ENCODE assay signal across 1 cellular context in the genomic region with DNA sequence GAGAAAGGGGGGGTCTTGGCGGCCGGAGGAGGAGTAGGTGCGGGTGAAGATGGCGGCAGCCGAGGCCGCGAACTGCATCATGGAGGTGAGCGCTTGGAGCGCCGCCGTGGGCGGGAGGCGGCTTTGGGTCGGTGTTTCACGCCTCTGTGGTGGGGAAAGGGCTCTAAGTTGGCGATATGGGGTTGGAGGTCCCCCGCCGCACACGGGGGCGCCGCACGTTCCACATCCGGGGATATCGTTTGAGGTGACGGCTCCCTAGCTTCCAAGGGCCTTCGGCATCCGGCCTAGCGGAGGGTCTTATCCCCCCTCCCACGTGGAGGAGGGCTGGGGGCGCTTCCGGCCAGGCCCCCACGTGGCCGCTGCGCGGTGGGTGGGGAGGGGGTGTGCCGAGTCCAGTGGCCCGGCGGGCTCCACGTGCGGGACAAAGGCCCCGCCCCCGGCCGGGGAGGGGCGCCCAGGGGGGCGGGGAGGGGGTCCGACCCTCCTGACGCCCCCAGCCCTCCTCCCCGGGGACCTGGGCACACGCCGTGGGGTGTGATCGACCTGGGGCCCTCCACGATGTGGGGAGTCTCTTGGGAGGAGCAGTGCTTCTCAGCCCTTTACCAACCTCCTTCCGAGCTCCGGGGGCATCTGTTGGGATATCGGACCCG.
TF ChIP-seq lines count a peak whose summit lies in the region.

A gene (plus strand): TSS at position 40 of the 650 bp plus-strand sequence. CDS start 10 bp downstream, at position 50.

TF ChIP-seq in HepG2, 621 proteins besides CTCF, POLR2A, EP300 and RAD21 (continued from another document and continues in another):
- TF ChIP-seq, protein P1, sequence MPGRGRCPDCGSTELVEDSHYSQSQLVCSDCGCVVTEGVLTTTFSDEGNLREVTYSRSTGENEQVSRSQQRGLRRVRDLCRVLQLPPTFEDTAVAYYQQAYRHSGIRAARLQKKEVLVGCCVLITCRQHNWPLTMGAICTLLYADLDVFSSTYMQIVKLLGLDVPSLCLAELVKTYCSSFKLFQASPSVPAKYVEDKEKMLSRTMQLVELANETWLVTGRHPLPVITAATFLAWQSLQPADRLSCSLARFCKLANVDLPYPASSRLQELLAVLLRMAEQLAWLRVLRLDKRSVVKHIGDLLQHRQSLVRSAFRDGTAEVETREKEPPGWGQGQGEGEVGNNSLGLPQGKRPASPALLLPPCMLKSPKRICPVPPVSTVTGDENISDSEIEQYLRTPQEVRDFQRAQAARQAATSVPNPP (CRISPR knock-in tag; IDR thresholded peaks at IDR 0.05), result 0 out of 2 replicates have a peak, but pooled peaks have one; percentile 27
- TF ChIP-seq, protein P2, sequence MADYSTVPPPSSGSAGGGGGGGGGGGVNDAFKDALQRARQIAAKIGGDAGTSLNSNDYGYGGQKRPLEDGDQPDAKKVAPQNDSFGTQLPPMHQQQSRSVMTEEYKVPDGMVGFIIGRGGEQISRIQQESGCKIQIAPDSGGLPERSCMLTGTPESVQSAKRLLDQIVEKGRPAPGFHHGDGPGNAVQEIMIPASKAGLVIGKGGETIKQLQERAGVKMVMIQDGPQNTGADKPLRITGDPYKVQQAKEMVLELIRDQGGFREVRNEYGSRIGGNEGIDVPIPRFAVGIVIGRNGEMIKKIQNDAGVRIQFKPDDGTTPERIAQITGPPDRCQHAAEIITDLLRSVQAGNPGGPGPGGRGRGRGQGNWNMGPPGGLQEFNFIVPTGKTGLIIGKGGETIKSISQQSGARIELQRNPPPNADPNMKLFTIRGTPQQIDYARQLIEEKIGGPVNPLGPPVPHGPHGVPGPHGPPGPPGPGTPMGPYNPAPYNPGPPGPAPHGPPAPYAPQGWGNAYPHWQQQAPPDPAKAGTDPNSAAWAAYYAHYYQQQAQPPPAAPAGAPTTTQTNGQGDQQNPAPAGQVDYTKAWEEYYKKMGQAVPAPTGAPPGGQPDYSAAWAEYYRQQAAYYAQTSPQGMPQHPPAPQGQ (CRISPR knock-in tag; IDR thresholded peaks at IDR 0.05; ENCODE audit: borderline replicate concordance), result no peak
- TF ChIP-seq PHF5A (CRISPR knock-in tag; IDR thresholded peaks at IDR 0.05; ENCODE audit: low read depth, unreplicated experiment), result no peak
- TF ChIP-seq, protein P3, sequence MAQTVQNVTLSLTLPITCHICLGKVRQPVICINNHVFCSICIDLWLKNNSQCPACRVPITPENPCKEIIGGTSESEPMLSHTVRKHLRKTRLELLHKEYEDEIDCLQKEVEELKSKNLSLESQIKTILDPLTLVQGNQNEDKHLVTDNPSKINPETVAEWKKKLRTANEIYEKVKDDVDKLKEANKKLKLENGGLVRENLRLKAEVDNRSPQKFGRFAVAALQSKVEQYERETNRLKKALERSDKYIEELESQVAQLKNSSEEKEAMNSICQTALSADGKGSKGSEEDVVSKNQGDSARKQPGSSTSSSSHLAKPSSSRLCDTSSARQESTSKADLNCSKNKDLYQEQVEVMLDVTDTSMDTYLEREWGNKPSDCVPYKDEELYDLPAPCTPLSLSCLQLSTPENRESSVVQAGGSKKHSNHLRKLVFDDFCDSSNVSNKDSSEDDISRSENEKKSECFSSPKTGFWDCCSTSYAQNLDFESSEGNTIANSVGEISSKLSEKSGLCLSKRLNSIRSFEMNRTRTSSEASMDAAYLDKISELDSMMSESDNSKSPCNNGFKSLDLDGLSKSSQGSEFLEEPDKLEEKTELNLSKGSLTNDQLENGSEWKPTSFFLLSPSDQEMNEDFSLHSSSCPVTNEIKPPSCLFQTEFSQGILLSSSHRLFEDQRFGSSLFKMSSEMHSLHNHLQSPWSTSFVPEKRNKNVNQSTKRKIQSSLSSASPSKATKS (CRISPR knock-in tag; IDR thresholded peaks at IDR 0.05), result no peak
- no peak for TF ChIP-seq ZFP36 (IDR thresholded peaks at IDR 0.05; ENCODE audit: borderline replicate concordance, low read depth, low read length, partially characterized antibody)
- TF ChIP-seq HMGA1 (CRISPR knock-in tag; conservative IDR thresholded peaks at IDR 0.05), result no peak
- TF ChIP-seq PLRG1 (conservative IDR thresholded peaks at IDR 0.05), result no peak
- no peak for TF ChIP-seq REL (CRISPR knock-in tag; conservative IDR thresholded peaks at IDR 0.05)
- no peak; the same call in 1 of the 2 replicates for TF ChIP-seq TSC22D2 (CRISPR knock-in tag; IDR thresholded peaks at IDR 0.05; ENCODE audit: borderline replicate concordance)
- peak; percentile 9; the same call in 1 of the 2 replicates for TF ChIP-seq NR2F2 (IDR thresholded peaks at IDR 0.05; ENCODE audit: borderline replicate concordance, low read depth)
- TF ChIP-seq MZF1 (CRISPR knock-in tag; IDR thresholded peaks at IDR 0.05; ENCODE audit: borderline replicate concordance), result no peak
- no peak for TF ChIP-seq ZNF644 (CRISPR knock-in tag; IDR thresholded peaks at IDR 0.05; ENCODE audit: low read depth)
- TF ChIP-seq ZNF335 (CRISPR knock-in tag; IDR thresholded peaks at IDR 0.05), result no peak
- no peak for TF ChIP-seq NFATC3 (CRISPR knock-in tag; IDR thresholded peaks at IDR 0.05)
- TF ChIP-seq SUZ12 (IDR thresholded peaks at IDR 0.05; ENCODE audit: low read depth, low read length), result no peak
- TF ChIP-seq MBNL3 (CRISPR knock-in tag; conservative IDR thresholded peaks at IDR 0.05), result no peak
- TF ChIP-seq, protein P4, sequence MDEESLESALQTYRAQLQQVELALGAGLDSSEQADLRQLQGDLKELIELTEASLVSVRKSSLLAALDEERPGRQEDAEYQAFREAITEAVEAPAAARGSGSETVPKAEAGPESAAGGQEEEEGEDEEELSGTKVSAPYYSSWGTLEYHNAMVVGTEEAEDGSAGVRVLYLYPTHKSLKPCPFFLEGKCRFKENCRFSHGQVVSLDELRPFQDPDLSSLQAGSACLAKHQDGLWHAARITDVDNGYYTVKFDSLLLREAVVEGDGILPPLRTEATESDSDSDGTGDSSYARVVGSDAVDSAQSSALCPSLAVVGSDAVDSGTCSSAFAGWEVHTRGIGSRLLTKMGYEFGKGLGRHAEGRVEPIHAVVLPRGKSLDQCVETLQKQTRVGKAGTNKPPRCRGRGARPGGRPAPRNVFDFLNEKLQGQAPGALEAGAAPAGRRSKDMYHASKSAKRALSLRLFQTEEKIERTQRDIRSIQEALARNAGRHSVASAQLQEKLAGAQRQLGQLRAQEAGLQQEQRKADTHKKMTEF (CRISPR knock-in tag; IDR thresholded peaks at IDR 0.05), result peak; percentile 43; the same call in 1 of the 2 replicates
- TF ChIP-seq, protein P5, sequence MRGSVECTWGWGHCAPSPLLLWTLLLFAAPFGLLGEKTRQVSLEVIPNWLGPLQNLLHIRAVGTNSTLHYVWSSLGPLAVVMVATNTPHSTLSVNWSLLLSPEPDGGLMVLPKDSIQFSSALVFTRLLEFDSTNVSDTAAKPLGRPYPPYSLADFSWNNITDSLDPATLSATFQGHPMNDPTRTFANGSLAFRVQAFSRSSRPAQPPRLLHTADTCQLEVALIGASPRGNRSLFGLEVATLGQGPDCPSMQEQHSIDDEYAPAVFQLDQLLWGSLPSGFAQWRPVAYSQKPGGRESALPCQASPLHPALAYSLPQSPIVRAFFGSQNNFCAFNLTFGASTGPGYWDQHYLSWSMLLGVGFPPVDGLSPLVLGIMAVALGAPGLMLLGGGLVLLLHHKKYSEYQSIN (CRISPR knock-in tag; IDR thresholded peaks at IDR 0.05; ENCODE audit: borderline replicate concordance), result no peak
- no peak for TF ChIP-seq SP1 (IDR thresholded peaks at IDR 0.05)
- TF ChIP-seq SP1 (CRISPR knock-in tag; IDR thresholded peaks at IDR 0.05), result 0 out of 2 replicates have a peak, but pooled peaks have one; percentile 2
- no peak for TF ChIP-seq ZNF205 (CRISPR knock-in tag; IDR thresholded peaks at IDR 0.05)
- TF ChIP-seq, protein P6, sequence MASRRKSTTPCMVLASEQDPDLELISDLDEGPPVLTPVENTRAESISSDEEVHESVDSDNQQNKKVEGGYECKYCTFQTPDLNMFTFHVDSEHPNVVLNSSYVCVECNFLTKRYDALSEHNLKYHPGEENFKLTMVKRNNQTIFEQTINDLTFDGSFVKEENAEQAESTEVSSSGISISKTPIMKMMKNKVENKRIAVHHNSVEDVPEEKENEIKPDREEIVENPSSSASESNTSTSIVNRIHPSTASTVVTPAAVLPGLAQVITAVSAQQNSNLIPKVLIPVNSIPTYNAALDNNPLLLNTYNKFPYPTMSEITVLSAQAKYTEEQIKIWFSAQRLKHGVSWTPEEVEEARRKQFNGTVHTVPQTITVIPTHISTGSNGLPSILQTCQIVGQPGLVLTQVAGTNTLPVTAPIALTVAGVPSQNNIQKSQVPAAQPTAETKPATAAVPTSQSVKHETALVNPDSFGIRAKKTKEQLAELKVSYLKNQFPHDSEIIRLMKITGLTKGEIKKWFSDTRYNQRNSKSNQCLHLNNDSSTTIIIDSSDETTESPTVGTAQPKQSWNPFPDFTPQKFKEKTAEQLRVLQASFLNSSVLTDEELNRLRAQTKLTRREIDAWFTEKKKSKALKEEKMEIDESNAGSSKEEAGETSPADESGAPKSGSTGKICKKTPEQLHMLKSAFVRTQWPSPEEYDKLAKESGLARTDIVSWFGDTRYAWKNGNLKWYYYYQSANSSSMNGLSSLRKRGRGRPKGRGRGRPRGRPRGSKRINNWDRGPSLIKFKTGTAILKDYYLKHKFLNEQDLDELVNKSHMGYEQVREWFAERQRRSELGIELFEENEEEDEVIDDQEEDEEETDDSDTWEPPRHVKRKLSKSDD (CRISPR knock-in tag; IDR thresholded peaks at IDR 0.05; ENCODE audit: low read depth), result peak; percentile 42; the same call in 1 of the 2 replicates
- TF ChIP-seq CBX1 (IDR thresholded peaks at IDR 0.05; ENCODE audit: low read depth), result no peak
- no peak for TF ChIP-seq TBL1XR1 (IDR thresholded peaks at IDR 0.05; ENCODE audit: borderline replicate concordance, low read length, partially characterized antibody)
- TF ChIP-seq ZNF629 (CRISPR knock-in tag; conservative IDR thresholded peaks at IDR 0.05), result no peak
- TF ChIP-seq TCF7L2 (IDR thresholded peaks at IDR 0.05; ENCODE audit: low read depth, low read length), result no peak
- peak; percentile 82 for TF ChIP-seq ZFX (CRISPR knock-in tag; IDR thresholded peaks at IDR 0.05; ENCODE audit: low read depth)
- no peak for TF ChIP-seq ARNT (IDR thresholded peaks at IDR 0.05)
- TF ChIP-seq, protein P7, sequence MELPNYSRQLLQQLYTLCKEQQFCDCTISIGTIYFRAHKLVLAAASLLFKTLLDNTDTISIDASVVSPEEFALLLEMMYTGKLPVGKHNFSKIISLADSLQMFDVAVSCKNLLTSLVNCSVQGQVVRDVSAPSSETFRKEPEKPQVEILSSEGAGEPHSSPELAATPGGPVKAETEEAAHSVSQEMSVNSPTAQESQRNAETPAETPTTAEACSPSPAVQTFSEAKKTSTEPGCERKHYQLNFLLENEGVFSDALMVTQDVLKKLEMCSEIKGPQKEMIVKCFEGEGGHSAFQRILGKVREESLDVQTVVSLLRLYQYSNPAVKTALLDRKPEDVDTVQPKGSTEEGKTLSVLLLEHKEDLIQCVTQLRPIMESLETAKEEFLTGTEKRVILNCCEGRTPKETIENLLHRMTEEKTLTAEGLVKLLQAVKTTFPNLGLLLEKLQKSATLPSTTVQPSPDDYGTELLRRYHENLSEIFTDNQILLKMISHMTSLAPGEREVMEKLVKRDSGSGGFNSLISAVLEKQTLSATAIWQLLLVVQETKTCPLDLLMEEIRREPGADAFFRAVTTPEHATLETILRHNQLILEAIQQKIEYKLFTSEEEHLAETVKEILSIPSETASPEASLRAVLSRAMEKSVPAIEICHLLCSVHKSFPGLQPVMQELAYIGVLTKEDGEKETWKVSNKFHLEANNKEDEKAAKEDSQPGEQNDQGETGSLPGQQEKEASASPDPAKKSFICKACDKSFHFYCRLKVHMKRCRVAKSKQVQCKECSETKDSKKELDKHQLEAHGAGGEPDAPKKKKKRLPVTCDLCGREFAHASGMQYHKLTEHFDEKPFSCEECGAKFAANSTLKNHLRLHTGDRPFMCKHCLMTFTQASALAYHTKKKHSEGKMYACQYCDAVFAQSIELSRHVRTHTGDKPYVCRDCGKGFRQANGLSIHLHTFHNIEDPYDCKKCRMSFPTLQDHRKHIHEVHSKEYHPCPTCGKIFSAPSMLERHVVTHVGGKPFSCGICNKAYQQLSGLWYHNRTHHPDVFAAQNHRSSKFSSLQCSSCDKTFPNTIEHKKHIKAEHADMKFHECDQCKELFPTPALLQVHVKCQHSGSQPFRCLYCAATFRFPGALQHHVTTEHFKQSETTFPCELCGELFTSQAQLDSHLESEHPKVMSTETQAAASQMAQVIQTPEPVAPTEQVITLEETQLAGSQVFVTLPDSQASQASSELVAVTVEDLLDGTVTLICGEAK (IDR thresholded peaks at IDR 0.05), result no peak
- TF ChIP-seq, protein P7 (CRISPR knock-in tag; IDR thresholded peaks at IDR 0.05), result peak; percentile 64; the same call in 1 of the 2 replicates
- TF ChIP-seq ZNF292 (CRISPR knock-in tag; IDR thresholded peaks at IDR 0.05; ENCODE audit: borderline replicate concordance, low read depth), result no peak
- TF ChIP-seq TBX3 (IDR thresholded peaks at IDR 0.05; ENCODE audit: borderline replicate concordance), result no peak
- 0 out of 2 replicates have a peak, but pooled peaks have one; percentile 28 for TF ChIP-seq ZKSCAN8 (CRISPR knock-in tag; IDR thresholded peaks at IDR 0.05; ENCODE audit: borderline replicate concordance)
- no peak for TF ChIP-seq ZNF878 (CRISPR knock-in tag; IDR thresholded peaks at IDR 0.05)
